ENCODE assay signal across 8 cellular contexts in the genomic region with DNA sequence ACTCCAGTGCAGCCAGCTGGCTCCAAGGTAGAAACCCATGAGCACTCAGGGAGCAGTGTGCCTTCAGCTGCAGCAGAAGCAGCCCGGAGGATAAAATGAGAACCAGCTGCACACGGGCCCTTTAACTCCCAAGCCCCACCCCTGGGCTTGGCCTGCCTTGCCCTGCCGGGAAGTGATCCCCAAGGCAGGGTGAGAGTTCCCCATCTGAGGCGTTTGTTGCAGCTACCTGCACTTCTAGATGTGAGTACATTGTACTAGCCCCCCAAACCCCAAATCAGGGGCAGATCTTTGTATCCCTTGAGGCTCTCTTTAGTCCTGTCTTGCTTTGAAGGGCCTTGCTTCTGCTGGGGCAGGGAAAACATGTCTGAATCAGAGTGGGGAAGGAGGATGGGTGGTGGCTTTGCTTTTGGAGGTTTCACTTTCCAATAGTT. TPM values are rescaled to one million over a fixed set of nuclear protein-coding genes. Genes with fewer than 3 reads are reported as not detected.
DNase-seq lines count a peak whose midpoint lies in the region; ATAC-seq and TF ChIP-seq lines count a peak whose summit lies in the region.

TSS of gene MVP (plus strand) at position 192 of the 431 bp plus-strand sequence. CDS start 10,088 bp downstream, outside the sequence.

- H3K9me3 ChIP-seq in endodermal cell (ENCODE audit: control insufficient read depth, low read length) = no peaks in the 10 kb centered on the region
- no peaks in the 10 kb centered on the region for H3K9me3 ChIP-seq in mucosa of descending colon
- no peaks in the 10 kb centered on the region for H3K9me3 ChIP-seq in thymus (ENCODE audit: control insufficient read depth)

- H3K36me3 ChIP-seq in endodermal cell (ENCODE audit: control insufficient read depth, insufficient read depth, low read length) (peaks cover 30% of the 10 kb centered on the region), mucosa of descending colon (ENCODE audit: low read depth) (no peaks in the 10 kb centered on the region), thymus (ENCODE audit: control insufficient read depth, insufficient read depth) (peaks cover 21% of the 10 kb centered on the region)

- peak; percentile 67 for DNase-seq in GM10266 (ENCODE audit: extremely low spot score)
- peak; percentile 34 for DNase-seq in NCI-H146 treated with DMSO at 0.1 percent for 48 hours (lab: John Stamatoyannopoulos, UW; ENCODE audit: unreplicated experiment)
- peak; percentile 68 for DNase-seq in activated CD4-positive, alpha-beta T cell treated with anti-CD3 and anti-CD28 coated beads, Interleukin-2, amount 10 ng/mL, durations not matched to agents 7 days and 5 days
- DNase-seq in endodermal cell = no peak
- peak; percentile 84 to 91 (median 88) for DNase-seq in mucosa of descending colon
- no peak for DNase-seq in NK-92 (lab: John Stamatoyannopoulos, UW; ENCODE audit: unreplicated experiment)

- H3K4me3 Mint-ChIP-seq in activated CD4-positive, alpha-beta T cell treated with anti-CD3 and anti-CD28 coated beads, Interleukin-2, amount 10 ng/mL, durations not matched to agents 7 days and 5 days = peak within 1 kb of the TSS; percentile 91
- H3K4me3 Mint-ChIP-seq in endodermal cell = no peak within 1 kb of the TSS

- H3K4me1 Mint-ChIP-seq in activated CD4-positive, alpha-beta T cell treated with anti-CD3 and anti-CD28 coated beads, Interleukin-2, amount 10 ng/mL, durations not matched to agents 7 days and 5 days = peaks cover 66% of the 10 kb centered on the region
- H3K4me1 Mint-ChIP-seq in endodermal cell = peaks cover 28% of the 10 kb centered on the region

- H3K36me3 Mint-ChIP-seq in activated CD4-positive, alpha-beta T cell treated with anti-CD3 and anti-CD28 coated beads, Interleukin-2, amount 10 ng/mL, durations not matched to agents 7 days and 5 days (ENCODE audit: low read depth) = peaks cover 48% of the 10 kb centered on the region
- peaks cover 28% of the 10 kb centered on the region for H3K36me3 Mint-ChIP-seq in endodermal cell (ENCODE audit: low read depth)

- POLR2A ChIA-PET in activated CD4-positive, alpha-beta T cell treated with anti-CD3 and anti-CD28 coated beads, Interleukin-2, amount 10 ng/mL, durations not matched to agents 7 days and 5 days (lab: Charles Lee) = no interaction called here

- H3K4me1 ChIP-seq in endodermal cell (ENCODE audit: control insufficient read depth, insufficient read depth, low read length) (no peaks in the 10 kb centered on the region), mucosa of descending colon (ENCODE audit: low read depth) (peaks cover 73% of the 10 kb centered on the region), thymus (ENCODE audit: control insufficient read depth, insufficient read depth, low read length) (peaks cover 44% of the 10 kb centered on the region)

- WGBS in endodermal cell (ENCODE audit: insufficient coverage in 1 of 2, insufficient read length in 1 of 2), 2 experiments = 70 to 71% methylated on average over 2 to 4 of the region's 4 CpGs
- 0% methylated on average over 4 of the region's 4 CpGs for WGBS in thymus

- H3K27ac ChIP-seq in endodermal cell (ENCODE audit: low read depth, low read length) = no peak within 1 kb of the TSS
- H3K27ac ChIP-seq in thymus (ENCODE audit: low read depth) = peak within 1 kb of the TSS; percentile 84

- H3K27me3 Mint-ChIP-seq in activated CD4-positive, alpha-beta T cell treated with anti-CD3 and anti-CD28 coated beads, Interleukin-2, amount 10 ng/mL, durations not matched to agents 7 days and 5 days = no peaks in the 10 kb centered on the region
- H3K27me3 Mint-ChIP-seq in endodermal cell (ENCODE audit: insufficient read depth) = no peaks in the 10 kb centered on the region

- intact Hi-C loops in mucosa of descending colon (cut with DNase I, micrococcal nuclease) = no loop called here

- no peaks in the 10 kb centered on the region for H3K27me3 ChIP-seq in endodermal cell (ENCODE audit: control insufficient read depth, insufficient read depth, low read length, poor library complexity, severe bottlenecking)
- H3K27me3 ChIP-seq in thymus (ENCODE audit: control insufficient read depth, insufficient read depth) = no peaks in the 10 kb centered on the region

- peak within 1 kb of the TSS; percentile 84 for H3K27ac Mint-ChIP-seq in activated CD4-positive, alpha-beta T cell treated with anti-CD3 and anti-CD28 coated beads, Interleukin-2, amount 10 ng/mL, durations not matched to agents 7 days and 5 days
- H3K27ac Mint-ChIP-seq in endodermal cell = peak within 1 kb of the TSS; percentile 56

- CTCF ChIA-PET in activated CD4-positive, alpha-beta T cell treated with anti-CD3 and anti-CD28 coated beads, Interleukin-2, amount 10 ng/mL, durations not matched to agents 7 days and 5 days (lab: Charles Lee) = interaction anchor here (0.6 to 8.8 kb wide), 9 partner anchors 12 to 119 kb away, joined by 3 to 46 read pairs (median 4); partner anchors contain the start of genes CDIPT, KIF22 and MAZ

- H3K4me3 ChIP-seq in endodermal cell (ENCODE audit: low read length) (no peak within 1 kb of the TSS), mucosa of descending colon (peak within 1 kb of the TSS; percentile 74), thymus (ENCODE audit: low read length) (peak within 1 kb of the TSS; percentile 73)

- ATAC-seq in mucosa of descending colon (peak; percentile 44), HG02840 (IDR thresholded peaks at IDR 0.05; ENCODE audit: low FRiP score, unreplicated experiment) (no peak)

- TF ChIP-seq CTCF in GM10266 (IDR thresholded peaks at IDR 0.05; ENCODE audit: control insufficient read depth, insufficient read depth, low read depth, missing control alignments) (no peak), endodermal cell (conservative IDR thresholded peaks at IDR 0.05) (no peak), mucosa of descending colon (IDR thresholded peaks at IDR 0.05) (no peak)

- H3K9ac ChIP-seq in endodermal cell (ENCODE audit: extremely low read depth, low read length, poor library complexity, severe bottlenecking) = no peak within 1 kb of the TSS

- no peaks in the 10 kb centered on the region for H3K9me3 Mint-ChIP-seq in activated CD4-positive, alpha-beta T cell treated with anti-CD3 and anti-CD28 coated beads, Interleukin-2, amount 10 ng/mL, durations not matched to agents 7 days and 5 days
- H3K9me3 Mint-ChIP-seq in endodermal cell = no peaks in the 10 kb centered on the region

RNA-seq across cellular contexts. Expression of gene MVP, which starts in this region (rescaled TPM):
- 100 to 1,000 TPM; 177 to 187 TPM for total RNA-seq in activated CD4-positive, alpha-beta T cell treated with anti-CD3 and anti-CD28 coated beads, Interleukin-2, amount 10 ng/mL, durations not matched to agents 7 days and 5 days
- total RNA-seq in endodermal cell (1 to 10 TPM; 3.0 to 8.0 TPM), mucosa of descending colon (100 to 1,000 TPM; 307 to 552 (median 529) TPM)
- 6.1 TPM for polyA plus RNA-seq in endodermal cell (2013, experiment 1 of 2)
- 4.1 TPM for polyA plus RNA-seq in endodermal cell (2013, experiment 2 of 2)
- polyA plus RNA-seq in thymus = 165 TPM

Comparison
In these comparisons a context has a peak if more than half of its experiments do, and no peak if none do; other contexts are left out.
1. RNA of gene MVP (total RNA-seq): 307 to 552 TPM in mucosa of descending colon and 177 to 187 TPM in activated CD4-positive, alpha-beta T cell treated with anti-CD3 and anti-CD28 coated beads, Interleukin-2, amount 10 ng/mL, durations not matched to agents 7 days and 5 days; 3.0 to 8.0 TPM in endodermal cell; every median in the first group is over 10 times any median in the second.
2. DNase-seq: peak in GM10266 (single experiment), NCI-H146 treated with DMSO at 0.1 percent for 48 hours (single experiment), activated CD4-positive, alpha-beta T cell treated with anti-CD3 and anti-CD28 coated beads, Interleukin-2, amount 10 ng/mL, durations not matched to agents 7 days and 5 days (single experiment) and mucosa of descending colon (3 of 3); none in endodermal cell (single experiment) and NK-92 (single experiment).